ENCODE assay signal across 18 cellular contexts in genomic region chr10:566241-566885, GRCh38.
DNase-seq lines count a peak whose midpoint lies in the region; TF ChIP-seq lines count a peak whose summit lies in the region.
"Had no signal": no experiment of that assay in that cellular context is flagged by ENCODE, and none has a peak within 500 bp of the region (broad histone marks: within the 10 kb centered on the region; RNA-seq: fewer than 3 reads in every experiment).

No MANE protein-coding gene starts in this region.

- peaks cover 5% of the 10 kb centered on the region for H3K79me1 ChIP-seq in H9 (ENCODE audit: insufficient read depth, low read depth, low read length, poor library complexity, severe bottlenecking)

- no peak overlapping the region for H3K23ac ChIP-seq in H9 (ENCODE audit: insufficient read length, low read depth, low read length)

- H3K4me1 ChIP-seq in H9 (ENCODE audit: insufficient read depth, low read length) (no peaks in the 10 kb centered on the region), BE2C (no peaks in the 10 kb centered on the region)

- H3K4me3 ChIP-seq in BE2C (ENCODE audit: low read depth, low read length) = no peak overlapping the region
- H3K4me3 ChIP-seq: BLaER1 treated with 17β-estradiol and CSF1 and Interleukin-3, amounts not matched to agents 10 nM and 100 nM; K562 had no signal

- H3K4me2 ChIP-seq in H9 (ENCODE audit: insufficient read depth, insufficient read length, low read length) = no peak overlapping the region

- no peaks in the 10 kb centered on the region for H3K4me1 Mint-ChIP-seq in H9
- peaks cover 33% of the 10 kb centered on the region for H3K4me1 Mint-ChIP-seq in type B pancreatic cell (ENCODE audit: unreplicated experiment)
- H3K4me1 Mint-ChIP-seq: CD4-positive, alpha-beta memory T cell had no signal

- no peak overlapping the region for H2AK5ac ChIP-seq in H9 (ENCODE audit: insufficient read length, low read length)

- no peak overlapping the region for H3K56ac ChIP-seq in H9 (ENCODE audit: insufficient read length, low read depth, low read length)

- H4K8ac ChIP-seq in H9 (replicated peaks; ENCODE audit: insufficient read length, low read depth, low read length) = no peak overlapping the region

- H4K5ac ChIP-seq in H9 (ENCODE audit: insufficient read length, low read depth, low read length) = no peak overlapping the region

- no peak overlapping the region for H3T11ph ChIP-seq in H9 (ENCODE audit: low read length)

- H3K9me3 Mint-ChIP-seq in H9 = peaks cover 13 to 19% of the 10 kb centered on the region in 2 experiments; a peak in 4 of 5 replicates
- peaks cover 12% of the 10 kb centered on the region for H3K9me3 Mint-ChIP-seq in type B pancreatic cell

- no peak overlapping the region for H3K9ac ChIP-seq in H9 (ENCODE audit: extremely low read depth, insufficient read length, low read length)
- H3K9ac ChIP-seq: BLaER1 treated with 17β-estradiol and CSF1 and Interleukin-3, amounts not matched to agents 10 nM and 100 nM had no signal

- no peak overlapping the region for H2BK120ac ChIP-seq in H9 (ENCODE audit: low read depth, low read length, poor library complexity, severe bottlenecking)

- no peak for TF ChIP-seq CTCF in H9 (conservative IDR thresholded peaks at IDR 0.05)
- no peak for TF ChIP-seq CTCF in type B pancreatic cell (conservative IDR thresholded peaks at IDR 0.05)
- no peak for TF ChIP-seq CTCF in BE2C (IDR thresholded peaks at IDR 0.05; ENCODE audit: low read depth, low read length)

- no peak overlapping the region for H4K91ac ChIP-seq in H9 (ENCODE audit: insufficient read length, low read depth, low read length)

- H3K27me3 Mint-ChIP-seq in H9 (ENCODE audit: low read depth) = 0 out of 2 replicates have a peak, but pooled peaks cover 2% of the 10 kb centered on the region
- no peaks in the 10 kb centered on the region for H3K27me3 Mint-ChIP-seq in type B pancreatic cell

- H3K9me3 ChIP-seq in H9 (ENCODE audit: control insufficient read depth, low read depth, low read length) (no peaks in the 10 kb centered on the region), BE2C (no peaks in the 10 kb centered on the region; the same call in 1 of the 2 replicates)

- no peak overlapping the region for H2AFZ ChIP-seq in H9 (ENCODE audit: low read length)

- H3K23me2 ChIP-seq in H9 (ENCODE audit: insufficient read length, low read depth, low read length, poor library complexity, severe bottlenecking) = no peaks in the 10 kb centered on the region

- H2BK20ac ChIP-seq in H9 (ENCODE audit: low read depth, low read length, poor library complexity, severe bottlenecking) = no peak overlapping the region

- H3K14ac ChIP-seq in H9 (ENCODE audit: insufficient read depth, low read length) = no peak overlapping the region

- no CpG with 5 or more reads among the region's 22 CpGs for WGBS in H9 (ENCODE audit: extremely low coverage, insufficient read length, low lambda C conversion rate)

- H3K36me3 Mint-ChIP-seq in H9 (ENCODE audit: insufficient read depth in 1 of 3, low read depth in 3 of 3) (peaks cover 13 to 19% (median 14%) of the 10 kb centered on the region in 3 experiments), type B pancreatic cell (peaks cover 27% of the 10 kb centered on the region)

- H3K27ac ChIP-seq in H9 (ENCODE audit: insufficient read length, low read depth, low read length) = no peak overlapping the region
- H3K27ac ChIP-seq: BLaER1 treated with 17β-estradiol and CSF1 and Interleukin-3, amounts not matched to agents 10 nM and 100 nM had no signal

- H3K18ac ChIP-seq in H9 (ENCODE audit: insufficient read length, low read depth, low read length) = no peak overlapping the region

- DNase-seq in H9 (peak; percentile 22), RPMI8226 (peak; percentile 50), mesenteric fat pad (ENCODE audit: low spot score) (peak; percentile 71), type B pancreatic cell (ENCODE audit: extremely low spot score, unreplicated experiment) (no peak), cerebellum (ENCODE audit: low spot score) (no peak), BE2C (no peak)
- no peak for DNase-seq in effector CD8-positive, alpha-beta T cell (lab: John Stamatoyannopoulos, UW)
- DNase-seq: CD4-positive, alpha-beta memory T cell; GOT3; NCI-H1092 treated with DMSO at 0.1 percent for 48 hours; NCI-H146; NCI-H2029; NCI-H345; NCI-H524; NCI-H82; SHP77 had no signal

- H3K27me3 ChIP-seq in H9 (ENCODE audit: insufficient read depth, low read length) (no peaks in the 10 kb centered on the region), BE2C (no peaks in the 10 kb centered on the region)

- no peaks in the 10 kb centered on the region for H3K36me3 ChIP-seq in BE2C

- no peak overlapping the region for H2BK15ac ChIP-seq in H9 (ENCODE audit: low read depth, low read length)

- no peaks in the 10 kb centered on the region for H4K20me1 ChIP-seq in H9 (ENCODE audit: control insufficient read depth, insufficient read depth, insufficient read length)

- H3K4ac ChIP-seq in H9 (ENCODE audit: low read depth, low read length) = no peak overlapping the region

- no peaks in the 10 kb centered on the region; the same call in 1 of the 2 replicates for H3K79me2 ChIP-seq in H9 (ENCODE audit: insufficient read depth, low read length)

- H2BK5ac ChIP-seq in H9 (ENCODE audit: insufficient read length, low read length) = no peak overlapping the region

- H2BK12ac ChIP-seq in H9 (ENCODE audit: insufficient read length, low read depth, low read length) = no peak overlapping the region

- no peak overlapping the region for H3K4me3 Mint-ChIP-seq in H9
- peak overlapping the region; percentile 45 for H3K4me3 Mint-ChIP-seq in type B pancreatic cell
- H3K4me3 Mint-ChIP-seq: CD4-positive, alpha-beta memory T cell had no signal

- H3K27ac Mint-ChIP-seq in H9 = 0 out of 7 replicates have a peak overlapping the region, but pooled peaks of 1 of the 3 experiments have one; percentile 27
- H3K27ac Mint-ChIP-seq in type B pancreatic cell = peak overlapping the region; percentile 39
- H3K27ac Mint-ChIP-seq: CD4-positive, alpha-beta memory T cell had no signal

Comparison
In these comparisons a context has a peak if more than half of its experiments do, and no peak if none do; other contexts are left out.
1. DNase-seq: peak in H9 (single experiment), RPMI8226 (single experiment) and mesenteric fat pad (single experiment); none in type B pancreatic cell (single experiment), cerebellum (single experiment), effector CD8-positive, alpha-beta T cell (single experiment) and BE2C (single experiment).